8 cellular contexts compared by ENCODE assay signal in genomic region chr5:181191526-181192336, GRCh38. TPM values are rescaled to one million over a fixed set of nuclear protein-coding genes. Genes with fewer than 3 reads are reported as not detected.
A peak's percentile ranks its signal among the peaks of the same experiment; 100 is the strongest.
DNase-seq lines count a peak whose midpoint lies in the region; ATAC-seq and TF ChIP-seq lines count a peak whose summit lies in the region.

No MANE protein-coding gene starts in this region.

- under 1% methylated on average over 31 of the region's 64 CpGs for WGBS in esophagus muscularis mucosa

- no peaks in the 10 kb centered on the region for H3K27me3 ChIP-seq in CD4-positive, alpha-beta T cell (ENCODE audit: control insufficient read depth, insufficient read depth, low read length)
- H3K27me3 ChIP-seq in esophagus muscularis mucosa: no peaks in the 10 kb centered on the region

- POLR2A ChIA-PET in CD4-positive, alpha-beta T cell (lab: Charles Lee): interaction anchor here (0.9 to 8.3 kb wide), 21 partner anchors 13 to 1568 kb away, joined by 3 to 292 read pairs (median 5); partner anchors contain the start of genes HNRNPH1, RACK1, TRIM41 and TRIM52
- POLR2A ChIA-PET in naive thymus-derived CD8-positive, alpha-beta T cell (lab: Charles Lee): interaction anchor here (0.9 to 13.1 kb wide), 21 partner anchors 8 to 381 kb away, joined by 3 to 286 read pairs (median 5); partner anchors contain the start of genes RACK1, TRIM41, TRIM52 and TRIM7

- intact Hi-C loops in CD4-positive, alpha-beta T cell (cut with DNase I, micrococcal nuclease): loop anchor here (1.0 kb wide), 6 partner anchors 15 to 70 kb away; partner anchors contain the start of gene TRIM52 (in 1 of the 2)
- intact Hi-C loops in esophagus muscularis mucosa (cut with DNase I): loop anchor here (2.0 kb wide), 1 partner anchor 15 kb away; no protein-coding TSS in a partner anchor

- peaks cover 0 to 3% (median 0%) of the 10 kb centered on the region in 4 donors for H3K36me3 ChIP-seq in esophagus muscularis mucosa

- no peak for TF ChIP-seq CTCF in CD4-positive, alpha-beta T cell (IDR thresholded peaks at IDR 0.05)
- no peak for TF ChIP-seq CTCF in esophagus muscularis mucosa (IDR thresholded peaks at IDR 0.05)

- no peaks in the 10 kb centered on the region for H3K9me3 ChIP-seq in CD4-positive, alpha-beta T cell (ENCODE audit: control insufficient read depth, low read length)
- H3K9me3 ChIP-seq in esophagus muscularis mucosa: no peaks in the 10 kb centered on the region

- H3K27ac Mint-ChIP-seq in CD4-positive, alpha-beta T cell: peak overlapping the region; percentile 99
- H3K27ac Mint-ChIP-seq in naive thymus-derived CD8-positive, alpha-beta T cell: peak overlapping the region; percentile 90 to 100 (median 96)
- H3K27ac Mint-ChIP-seq in stimulated activated naive CD8-positive, alpha-beta T cell treated with anti-CD3 and anti-CD28 coated beads, Interleukin-15, Interleukin-2, amounts not matched to agents 100 ng/mL and 50 ng/mL, for 24 hours: peak overlapping the region; percentile 99

- H3K4me3 ChIP-seq in esophagus muscularis mucosa: peak overlapping the region; percentile 76 to 84 (median 78)

- peaks cover 11 to 49% (median 43%) of the 10 kb centered on the region in 4 donors for H3K4me1 ChIP-seq in esophagus muscularis mucosa

- H3K9me3 Mint-ChIP-seq in CD4-positive, alpha-beta T cell: peaks cover 4% of the 10 kb centered on the region
- peaks cover 0 to 16% (median 0%) of the 10 kb centered on the region in 9 donors for H3K9me3 Mint-ChIP-seq in naive thymus-derived CD8-positive, alpha-beta T cell
- H3K9me3 Mint-ChIP-seq in stimulated activated naive CD8-positive, alpha-beta T cell treated with anti-CD3 and anti-CD28 coated beads, Interleukin-15, Interleukin-2, amounts not matched to agents 100 ng/mL and 50 ng/mL, for 24 hours: no peaks in the 10 kb centered on the region

- no peak for TF ChIP-seq EP300 in esophagus muscularis mucosa (IDR thresholded peaks at IDR 0.05)

- peak; percentile 45 for ATAC-seq in CD4-positive, alpha-beta T cell (ENCODE audit: poor library complexity)
- ATAC-seq in GM21423 (IDR thresholded peaks at IDR 0.05; ENCODE audit: unreplicated experiment): peak; percentile 56
- ATAC-seq in naive thymus-derived CD8-positive, alpha-beta T cell: peak; percentile 55 to 62

- TF ChIP-seq POLR2A in esophagus muscularis mucosa (IDR thresholded peaks at IDR 0.05; ENCODE audit: low read depth): peak; percentile 36

- H3K4me3 Mint-ChIP-seq in CD4-positive, alpha-beta T cell: peak overlapping the region; percentile 99
- peak overlapping the region; percentile 92 to 98 (median 98) for H3K4me3 Mint-ChIP-seq in naive thymus-derived CD8-positive, alpha-beta T cell
- H3K4me3 Mint-ChIP-seq in stimulated activated naive CD8-positive, alpha-beta T cell treated with anti-CD3 and anti-CD28 coated beads, Interleukin-15, Interleukin-2, amounts not matched to agents 100 ng/mL and 50 ng/mL, for 24 hours: peak overlapping the region; percentile 95

- DNase-seq in CD4-positive, alpha-beta T cell: peak; percentile 88 to 99 (median 96)
- DNase-seq in HuH-7.5 (ENCODE audit: low spot score): peak; percentile 85
- DNase-seq in activated CD8-positive, alpha-beta memory T cell treated with anti-CD3 and anti-CD28 coated beads, Interleukin-2, amount 50 U/mL, for 4 hours: peak; percentile 94
- peak; percentile 100 for DNase-seq in esophagus muscularis mucosa (ENCODE audit: extremely low spot score)
- peak; percentile 90 to 100 (median 97) for DNase-seq in naive thymus-derived CD8-positive, alpha-beta T cell
- no peak for DNase-seq in NCI-H2081 (lab: John Stamatoyannopoulos, UW)

- peaks cover 35% of the 10 kb centered on the region for H3K27me3 Mint-ChIP-seq in CD4-positive, alpha-beta T cell
- H3K27me3 Mint-ChIP-seq in naive thymus-derived CD8-positive, alpha-beta T cell: peaks cover 0 to 15% (median 0%) of the 10 kb centered on the region in 5 donors
- H3K27me3 Mint-ChIP-seq in stimulated activated naive CD8-positive, alpha-beta T cell treated with anti-CD3 and anti-CD28 coated beads, Interleukin-15, Interleukin-2, amounts not matched to agents 100 ng/mL and 50 ng/mL, for 24 hours: peaks cover 12% of the 10 kb centered on the region

- peaks cover 59% of the 10 kb centered on the region for H3K36me3 Mint-ChIP-seq in CD4-positive, alpha-beta T cell (ENCODE audit: low read depth)
- H3K36me3 Mint-ChIP-seq in naive thymus-derived CD8-positive, alpha-beta T cell: peaks cover 0 to 10% (median 6%) of the 10 kb centered on the region in 3 donors
- H3K36me3 Mint-ChIP-seq in stimulated activated naive CD8-positive, alpha-beta T cell treated with anti-CD3 and anti-CD28 coated beads, Interleukin-15, Interleukin-2, amounts not matched to agents 100 ng/mL and 50 ng/mL, for 24 hours (ENCODE audit: low read depth): peaks cover 15% of the 10 kb centered on the region

- H3K27ac ChIP-seq in CD4-positive, alpha-beta T cell (ENCODE audit: low read depth, low read length): peak overlapping the region; percentile 62
- H3K27ac ChIP-seq in esophagus muscularis mucosa (replicated peaks in 1 of 4): peak overlapping the region; percentile 87 to 95 (median 92)

- CTCF ChIA-PET in CD4-positive, alpha-beta T cell (lab: Charles Lee): interaction anchor here (0.9 to 2.2 kb wide), 4 partner anchors 15 to 56 kb away, joined by 3 to 12 read pairs (median 6); partner anchors contain the start of gene TRIM41

- peaks cover 47% of the 10 kb centered on the region for H3K4me1 Mint-ChIP-seq in CD4-positive, alpha-beta T cell (ENCODE audit: low read depth)
- H3K4me1 Mint-ChIP-seq in naive thymus-derived CD8-positive, alpha-beta T cell: peaks cover 24 to 48% (median 29%) of the 10 kb centered on the region in 4 donors
- H3K4me1 Mint-ChIP-seq in stimulated activated naive CD8-positive, alpha-beta T cell treated with anti-CD3 and anti-CD28 coated beads, Interleukin-15, Interleukin-2, amounts not matched to agents 100 ng/mL and 50 ng/mL, for 24 hours (ENCODE audit: low read depth): peaks cover 57% of the 10 kb centered on the region

RNA-seq across cellular contexts. Expression of gene TRIM7, which starts 13.3 kb away (rescaled TPM):
- total RNA-seq in CD4-positive, alpha-beta T cell: 1 to 10 TPM; 3.4 to 3.8 TPM
- total RNA-seq in esophagus muscularis mucosa: 1 to 10 TPM; 2.1 to 5.8 (median 3.4) TPM
- 1 to 10 TPM; 3.7 to 4.2 TPM for total RNA-seq in naive thymus-derived CD8-positive, alpha-beta T cell
- under 1 TPM in 1 of 3 donors, not detected in 2; 0.40 TPM for polyA plus RNA-seq in naive thymus-derived CD8-positive, alpha-beta T cell

RNA-seq across cellular contexts. Expression of gene TRIM41, which starts 31.4 kb away (rescaled TPM):
- 10 to 100 TPM; 21.4 to 24.0 TPM for total RNA-seq in CD4-positive, alpha-beta T cell
- total RNA-seq in esophagus muscularis mucosa: 10 to 100 TPM in 3 of 4 donors, 1 to 10 TPM in 1; 9.8 to 22.4 (median 18.2) TPM
- 10 to 100 TPM; 33.3 to 40.7 TPM for total RNA-seq in naive thymus-derived CD8-positive, alpha-beta T cell
- 1 to 10 TPM; 1.1 to 2.6 (median 1.6) TPM for polyA plus RNA-seq in naive thymus-derived CD8-positive, alpha-beta T cell

RNA-seq across cellular contexts. Expression of gene OR2V2, which starts 44.3 kb away (rescaled TPM):
- total RNA-seq in CD4-positive, alpha-beta T cell: not detected
- not detected for total RNA-seq in esophagus muscularis mucosa
- total RNA-seq in naive thymus-derived CD8-positive, alpha-beta T cell: not detected
- not detected for polyA plus RNA-seq in naive thymus-derived CD8-positive, alpha-beta T cell

RNA-seq across cellular contexts. Expression of gene RACK1, which starts 52.0 kb away (rescaled TPM):
- 1,000 to 10,000 TPM; 2,499 to 2,682 TPM for total RNA-seq in CD4-positive, alpha-beta T cell
- total RNA-seq in esophagus muscularis mucosa: 1,000 to 10,000 TPM; 1,252 to 1,898 (median 1,625) TPM
- total RNA-seq in naive thymus-derived CD8-positive, alpha-beta T cell: 1,000 to 10,000 TPM; 2,236 to 2,371 TPM
- 1,000 to 10,000 TPM; 2,449 to 2,566 (median 2,565) TPM for polyA plus RNA-seq in naive thymus-derived CD8-positive, alpha-beta T cell

Comparison
In these comparisons a context has a peak if more than half of its experiments do, and no peak if none do; other contexts are left out.
1. DNase-seq: peak in CD4-positive, alpha-beta T cell (10 of 10), HuH-7.5 (single experiment), activated CD8-positive, alpha-beta memory T cell treated with anti-CD3 and anti-CD28 coated beads, Interleukin-2, amount 50 U/mL, for 4 hours (single experiment), esophagus muscularis mucosa (single experiment) and naive thymus-derived CD8-positive, alpha-beta T cell (10 of 10); none in NCI-H2081 (0 of 2).
2. Peak in every context shown above with its lines, with median percentiles within 50 percentile points of each other: ATAC-seq, H3K27ac Mint-ChIP-seq and H3K4me3 Mint-ChIP-seq.